Comparison of ENCODE assay signal across 8 cellular contexts in genomic region chr17:13017623-13018462, GRCh38. TPM values are rescaled to one million over a fixed set of nuclear protein-coding genes. Genes with fewer than 3 reads are reported as not detected.
A peak's percentile ranks its signal among the peaks of the same experiment; 100 is the strongest.
DNase-seq lines count a peak whose midpoint lies in the region; ATAC-seq, FAIRE-seq and TF ChIP-seq lines count a peak whose summit lies in the region.

TSS of gene ELAC2 (minus strand) at chr17:13018027. CDS start at chr17:13017947, 80 bp downstream.

- peaks cover 39% of the 10 kb centered on the region for H3K4me1 Mint-ChIP-seq in activated T-cell treated with anti-CD3 and anti-CD28 coated beads, Interleukin-2, amount 50 U/mL, for 72 hours (ENCODE audit: low read depth)

- H3K4me3 Mint-ChIP-seq in activated T-cell treated with anti-CD3 and anti-CD28 coated beads, Interleukin-2, amount 50 U/mL, for 72 hours, result peak within 1 kb of the TSS; percentile 98 to 99

- H3K27me3 Mint-ChIP-seq in activated T-cell treated with anti-CD3 and anti-CD28 coated beads, Interleukin-2, amount 50 U/mL, for 72 hours (ENCODE audit: low read depth), result no peaks in the 10 kb centered on the region

- H3K36me3 ChIP-seq in DND-41 (ENCODE audit: insufficient read depth, low read length), result peaks cover 41% of the 10 kb centered on the region
- H3K36me3 ChIP-seq in Karpas-422 (ENCODE audit: insufficient read depth, low read length), result peaks cover 31% of the 10 kb centered on the region
- peaks cover 37% of the 10 kb centered on the region for H3K36me3 ChIP-seq in muscle layer of colon (ENCODE audit: insufficient read depth, low read length)

- H3K9me2 ChIP-seq in Karpas-422 (replicated peaks; ENCODE audit: insufficient read depth, low read length), result no peaks in the 10 kb centered on the region

- H3K4me1 ChIP-seq in DND-41 (ENCODE audit: insufficient read depth, low read length), result peaks cover 28% of the 10 kb centered on the region
- peaks cover 17% of the 10 kb centered on the region for H3K4me1 ChIP-seq in Karpas-422 (ENCODE audit: low read length)
- peaks cover 14% of the 10 kb centered on the region for H3K4me1 ChIP-seq in muscle layer of colon (ENCODE audit: insufficient read depth, low read length)

- H3K27ac Mint-ChIP-seq in activated T-cell treated with anti-CD3 and anti-CD28 coated beads, Interleukin-2, amount 50 U/mL, for 72 hours, result peak within 1 kb of the TSS; percentile 99

- H3K4me3 ChIP-seq in DND-41 (ENCODE audit: low read depth in 1 of 2, low read length in 2 of 2) (peak within 1 kb of the TSS; percentile 95 to 99), Karpas-422 (ENCODE audit: low read length) (peak within 1 kb of the TSS; percentile 86), muscle layer of colon (ENCODE audit: low read depth in 1 of 2, low read length in 2 of 2) (peak within 1 kb of the TSS; percentile 87 to 90)

- peak; percentile 96 for DNase-seq in DND-41
- DNase-seq in Karpas-422, result peak; percentile 99
- DNase-seq in RCC 7860 (ENCODE audit: low spot score), result peak; percentile 96
- DNase-seq in activated T-cell treated with anti-CD3 and anti-CD28 coated beads, Interleukin-2, amount 50 U/mL, for 72 hours, result peak; percentile 95 to 98
- DNase-seq in stimulated activated CD8-positive, alpha-beta memory T cell treated with anti-CD3 and anti-CD28 coated beads, Interleukin-7, amount 100 ng/mL, for 24 hours (ENCODE audit: low read depth), result peak; percentile 92

- H3K9ac ChIP-seq in DND-41 (ENCODE audit: low read depth, low read length), result peak within 1 kb of the TSS; percentile 88
- peak within 1 kb of the TSS; percentile 89 for H3K9ac ChIP-seq in Karpas-422 (ENCODE audit: low read length)
- H3K9ac ChIP-seq in muscle layer of colon (ENCODE audit: low read length), result peak within 1 kb of the TSS; percentile 80

- H3K27ac ChIP-seq in DND-41 (ENCODE audit: low read length) (peak within 1 kb of the TSS; percentile 93), Karpas-422 (ENCODE audit: low read length) (peak within 1 kb of the TSS; percentile 54), muscle layer of colon (ENCODE audit: low read depth, low read length) (peak within 1 kb of the TSS; percentile 93)

- FAIRE-seq in RCC 7860 (lab: Jason Lieb, UNC), result peak; percentile 93

- H3K4me2 ChIP-seq in DND-41 (ENCODE audit: insufficient read depth, low read length), result peak within 1 kb of the TSS; percentile 86
- H3K4me2 ChIP-seq in Karpas-422 (ENCODE audit: low read depth, low read length, poor library complexity, severe bottlenecking), result peak within 1 kb of the TSS; percentile 90

- peaks cover 11 to 19% of the 10 kb centered on the region in 2 donors for H3K36me3 Mint-ChIP-seq in activated T-cell treated with anti-CD3 and anti-CD28 coated beads, Interleukin-2, amount 50 U/mL, for 72 hours (ENCODE audit: insufficient read depth in 2 of 2)

- H3K9me3 ChIP-seq in DND-41 (ENCODE audit: insufficient read depth, low read length, severe bottlenecking) (no peaks in the 10 kb centered on the region), Karpas-422 (ENCODE audit: low read length) (no peaks in the 10 kb centered on the region), muscle layer of colon (ENCODE audit: low read length) (no peaks in the 10 kb centered on the region)

- H4K20me1 ChIP-seq in DND-41 (ENCODE audit: insufficient read depth, low read length) (no peaks in the 10 kb centered on the region), Karpas-422 (ENCODE audit: insufficient read depth, low read depth, low read length) (no peaks in the 10 kb centered on the region)

- no peaks in the 10 kb centered on the region for H3K27me3 ChIP-seq in DND-41 (ENCODE audit: insufficient read depth, low read length, poor library complexity)
- no peaks in the 10 kb centered on the region for H3K27me3 ChIP-seq in Karpas-422 (ENCODE audit: low read length)
- H3K27me3 ChIP-seq in muscle layer of colon (ENCODE audit: control insufficient read depth in 1 of 2, insufficient read depth in 2 of 2, low read length in 2 of 2), result no peaks in the 10 kb centered on the region

- H2AFZ ChIP-seq in DND-41 (ENCODE audit: low read depth, low read length), result peak within 1 kb of the TSS; percentile 99
- no peak within 1 kb of the TSS for H2AFZ ChIP-seq in Karpas-422 (ENCODE audit: low read length)

- H3K9me3 Mint-ChIP-seq in activated T-cell treated with anti-CD3 and anti-CD28 coated beads, Interleukin-2, amount 50 U/mL, for 72 hours, result no peaks in the 10 kb centered on the region

- ATAC-seq in DND-41 (ENCODE audit: insufficient read depth, low read depth), result peak; percentile 100
- peak; percentile 98 for ATAC-seq in GM21825 (IDR thresholded peaks at IDR 0.05; ENCODE audit: unreplicated experiment)
- peak; percentile 96 to 97 for ATAC-seq in activated T-cell treated with anti-CD3 and anti-CD28 coated beads, Interleukin-2, amount 50 U/mL, for 72 hours (replicated peaks in 1 of 2)
- ATAC-seq in esophagus mucosa, result peak; percentile 100

- H3K79me2 ChIP-seq in DND-41 (ENCODE audit: insufficient read depth, low read length), result peaks cover 27% of the 10 kb centered on the region
- H3K79me2 ChIP-seq in Karpas-422 (ENCODE audit: low read length), result peaks cover 37% of the 10 kb centered on the region

- no peak for TF ChIP-seq CTCF in DND-41 (IDR thresholded peaks at IDR 0.05; ENCODE audit: borderline replicate concordance, extremely low read depth, low read length, poor library complexity, severe bottlenecking)

RNA-seq across cellular contexts. Expression of gene ELAC2, which starts in this region (rescaled TPM):
- total RNA-seq in Karpas-422 (2014; rRNA removed; shearing (Covaris generic); ENCODE audit: low replicate concordance), result 126 and 127 TPM in 2 replicates
- total RNA-seq in activated T-cell treated with anti-CD3 and anti-CD28 coated beads, Interleukin-2, amount 50 U/mL, for 72 hours, result 10 to 100 TPM; 60.7 to 67.7 TPM
- total RNA-seq in esophagus mucosa, result 39.0 TPM

Comparison
In these comparisons a context has a peak if more than half of its experiments do, and no peak if none do; other contexts are left out.
1. Peak in every context shown above with its lines: DNase-seq, ATAC-seq, H3K4me3 ChIP-seq and H3K27ac ChIP-seq.